19 cellular contexts compared by ENCODE assay signal in genomic region chr20:62049342-62050165, GRCh38.
"Had no signal": no experiment of that assay in that cellular context is flagged by ENCODE, and none has a peak within 500 bp of the region (broad histone marks: within the 10 kb centered on the region; RNA-seq: fewer than 3 reads in every experiment).

No MANE protein-coding gene starts in this region.

- H3K9me3 ChIP-seq: heart left ventricle had no signal

- H3K9me3 Mint-ChIP-seq: activated naive CD4-positive, alpha-beta T cell treated with anti-CD3 and anti-CD28 coated beads for 36 hours; activated naive CD8-positive, alpha-beta T cell treated with anti-CD3 and anti-CD28 coated beads, Interleukin-2, amount 50 U/mL, for 24 hours; effector memory CD8-positive, alpha-beta T cell; T-cell; type B pancreatic cell had no signal

- DNase-seq: activated CD4-positive, alpha-beta T cell treated with anti-CD3 and anti-CD28 coated beads, Interleukin-2, amount 50 U/mL, for 48 hours; activated naive CD4-positive, alpha-beta T cell treated with anti-CD3 and anti-CD28 coated beads for 36 hours; activated naive CD8-positive, alpha-beta T cell treated with anti-CD3 and anti-CD28 coated beads, Interleukin-2, amount 50 U/mL, for 24 hours; activated T-cell treated with anti-CD3 and anti-CD28 coated beads, Interleukin-2, amount 50 U/mL, for 48 hours; dermis blood vessel endothelial cell; effector memory CD8-positive, alpha-beta T cell; left colon; mammary epithelial cell; retina; stimulated activated CD4-positive, alpha-beta T cell treated with anti-CD3 and anti-CD28 coated beads, Interleukin-4, amount 100 ng/mL, for 24 hours; stimulated activated naive CD8-positive, alpha-beta T cell treated with anti-CD3 and anti-CD28 coated beads, Interleukin-15, Interleukin-2, amounts not matched to agents 100 U/mL and 50 U/mL, for 24 hours; T-cell; T1000 had no signal

- H3K27ac ChIP-seq: epithelial cell of prostate, heart left ventricle, SK-N-MC, VCaP had no signal

- H3K4me3 Mint-ChIP-seq: activated naive CD4-positive, alpha-beta T cell treated with anti-CD3 and anti-CD28 coated beads for 36 hours; activated naive CD8-positive, alpha-beta T cell treated with anti-CD3 and anti-CD28 coated beads, Interleukin-2, amount 50 U/mL, for 24 hours; type B pancreatic cell had no signal

- ATAC-seq: activated naive CD8-positive, alpha-beta T cell treated with anti-CD3 and anti-CD28 coated beads, Interleukin-2, amount 50 U/mL, for 24 hours; effector memory CD8-positive, alpha-beta T cell; stimulated activated naive CD8-positive, alpha-beta T cell treated with anti-CD3 and anti-CD28 coated beads, Interleukin-15, Interleukin-2, amounts not matched to agents 100 U/mL and 50 U/mL, for 24 hours; T-cell had no signal

- H3K4me3 ChIP-seq: heart left ventricle, SK-N-MC had no signal

- H3K27me3 ChIP-seq: heart left ventricle had no signal

- FAIRE-seq: frontal cortex had no signal

- H3K27ac Mint-ChIP-seq: activated naive CD4-positive, alpha-beta T cell treated with anti-CD3 and anti-CD28 coated beads for 36 hours; type B pancreatic cell had no signal

- H3K27me3 Mint-ChIP-seq: activated naive CD8-positive, alpha-beta T cell treated with anti-CD3 and anti-CD28 coated beads, Interleukin-2, amount 50 U/mL, for 24 hours; effector memory CD8-positive, alpha-beta T cell; T-cell; type B pancreatic cell had no signal
